Comparison of ENCODE assay signal across 15 cellular contexts in the genomic region with DNA sequence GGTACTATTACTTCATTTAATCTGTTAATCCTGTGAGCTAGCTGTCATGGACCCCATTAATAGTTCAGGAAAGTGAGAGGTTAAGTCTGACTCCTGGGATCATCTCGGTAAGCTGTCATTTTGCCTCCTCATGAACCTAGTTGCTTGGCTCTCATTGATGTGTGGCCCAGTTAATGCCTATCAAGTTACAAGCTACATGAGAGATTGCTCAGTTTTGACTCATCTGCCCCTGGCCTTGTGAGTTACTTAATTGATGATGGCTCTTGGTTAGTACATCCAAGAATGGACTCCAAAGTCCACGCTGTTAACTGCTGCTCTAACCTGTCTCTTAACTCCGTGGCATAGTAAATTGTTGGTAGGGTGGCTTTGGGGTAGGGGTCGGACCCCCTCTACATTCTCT. TPM values are rescaled to one million over a fixed set of nuclear protein-coding genes. Genes with fewer than 3 reads are reported as not detected.
DNase-seq lines count a peak whose midpoint lies in the region; ATAC-seq, FAIRE-seq and TF ChIP-seq lines count a peak whose summit lies in the region.
"Had no signal": no experiment of that assay in that cellular context is flagged by ENCODE, and none has a peak within 500 bp of the region (broad histone marks: within the 10 kb centered on the region; RNA-seq: fewer than 3 reads in every experiment).

No MANE protein-coding gene starts in this region.

- peak overlapping the region; percentile 24 for H3K27ac ChIP-seq in fibroblast of lung (ENCODE audit: insufficient read depth, low read length)
- no peak overlapping the region for H3K27ac ChIP-seq in small intestine (ENCODE audit: low read depth in 1 of 2, low read length in 1 of 2)
- no peak overlapping the region for H3K27ac ChIP-seq in endodermal cell (ENCODE audit: low read depth, low read length)
- H3K27ac ChIP-seq: C4-2B, PC-9, thoracic aorta had no signal

- H3K27me3 Mint-ChIP-seq in activated CD8-positive, alpha-beta T cell treated with anti-CD3 and anti-CD28 coated beads for 36 hours = no peaks in the 10 kb centered on the region
- H3K27me3 Mint-ChIP-seq in activated CD8-positive, alpha-beta T cell treated with anti-CD3 and anti-CD28 coated beads, Interleukin-2, amount 10 ng/mL, durations not matched to agents 7 days and 5 days (ENCODE audit: low read depth) = no peaks in the 10 kb centered on the region
- H3K27me3 Mint-ChIP-seq in endodermal cell (ENCODE audit: insufficient read depth) = no peaks in the 10 kb centered on the region
- H3K27me3 Mint-ChIP-seq: activated CD4-positive, alpha-beta memory T cell treated with anti-CD3 and anti-CD28 coated beads for 36 hours had no signal

- H3K79me2 ChIP-seq in fibroblast of lung (ENCODE audit: control insufficient read depth, insufficient read depth, low read length) = peaks cover 94% of the 10 kb centered on the region

- intact Hi-C loops in activated CD8-positive, alpha-beta T cell treated with anti-CD3 and anti-CD28 coated beads for 36 hours (cut with micrococcal nuclease) = no loop called here

- FAIRE-seq in small intestine (lab: Jason Lieb, UNC) = no peak
- FAIRE-seq: colon, kidney had no signal

- peaks cover 67% of the 10 kb centered on the region for H3K4me1 Mint-ChIP-seq in activated CD8-positive, alpha-beta T cell treated with anti-CD3 and anti-CD28 coated beads for 36 hours (ENCODE audit: low read depth)
- peaks cover 45% of the 10 kb centered on the region for H3K4me1 Mint-ChIP-seq in activated CD8-positive, alpha-beta T cell treated with anti-CD3 and anti-CD28 coated beads, Interleukin-2, amount 10 ng/mL, durations not matched to agents 7 days and 5 days (ENCODE audit: low read depth)
- peaks cover 45% of the 10 kb centered on the region for H3K4me1 Mint-ChIP-seq in endodermal cell

- ATAC-seq in activated CD8-positive, alpha-beta T cell treated with anti-CD3 and anti-CD28 coated beads for 36 hours = peak; percentile 31
- ATAC-seq in activated CD8-positive, alpha-beta T cell treated with anti-CD3 and anti-CD28 coated beads, Interleukin-2, amount 10 ng/mL, durations not matched to agents 7 days and 5 days = no peak
- no peak for ATAC-seq in GM19463 (IDR thresholded peaks at IDR 0.05; ENCODE audit: unreplicated experiment)

- H4K20me1 ChIP-seq in fibroblast of lung (ENCODE audit: control insufficient read depth, extremely low read depth, insufficient read depth, low read length) = peaks cover 5% of the 10 kb centered on the region

- TF ChIP-seq CTCF in activated CD8-positive, alpha-beta T cell treated with anti-CD3 and anti-CD28 coated beads for 36 hours (IDR thresholded peaks at IDR 0.05) = no peak
- TF ChIP-seq CTCF in fibroblast of lung (conservative IDR thresholded peaks at IDR 0.05 in 1 of 2, IDR thresholded peaks at IDR 0.05 in 1 of 2; ENCODE audit: low read depth in 1 of 2, low read length in 2 of 2) (no peak), endodermal cell (conservative IDR thresholded peaks at IDR 0.05) (no peak)

- POLR2A ChIA-PET in activated CD8-positive, alpha-beta T cell treated with anti-CD3 and anti-CD28 coated beads for 36 hours (lab: Charles Lee) = interaction anchor here (0.9 to 7.1 kb wide), 3 partner anchors 12 to 20 kb away, joined by 3 to 52 read pairs (median 3); no protein-coding TSS in a partner anchor
- POLR2A ChIA-PET in activated CD8-positive, alpha-beta T cell treated with anti-CD3 and anti-CD28 coated beads, Interleukin-2, amount 10 ng/mL, durations not matched to agents 7 days and 5 days (lab: Charles Lee) = no interaction called here

- H3K9me3 Mint-ChIP-seq in activated CD8-positive, alpha-beta T cell treated with anti-CD3 and anti-CD28 coated beads for 36 hours = no peaks in the 10 kb centered on the region
- no peaks in the 10 kb centered on the region for H3K9me3 Mint-ChIP-seq in activated CD8-positive, alpha-beta T cell treated with anti-CD3 and anti-CD28 coated beads, Interleukin-2, amount 10 ng/mL, durations not matched to agents 7 days and 5 days (ENCODE audit: insufficient read depth)
- no peaks in the 10 kb centered on the region for H3K9me3 Mint-ChIP-seq in endodermal cell
- H3K9me3 Mint-ChIP-seq: activated CD4-positive, alpha-beta memory T cell treated with anti-CD3 and anti-CD28 coated beads for 36 hours had no signal

- WGBS in small intestine, 3 donors = 54 to 82% (median 68%) methylated on average over 4 of the region's 4 CpGs
- 97 to 100% methylated on average over 1 to 3 of the region's 4 CpGs for WGBS in endodermal cell (ENCODE audit: insufficient coverage in 1 of 2, insufficient read length in 1 of 2), 2 experiments

- H3K27me3 ChIP-seq in fibroblast of lung (ENCODE audit: control insufficient read depth, insufficient read depth, low read length) = no peaks in the 10 kb centered on the region
- no peaks in the 10 kb centered on the region for H3K27me3 ChIP-seq in small intestine (ENCODE audit: control insufficient read depth in 2 of 2, insufficient read depth in 2 of 2, low read length in 2 of 2)
- H3K27me3 ChIP-seq in endodermal cell (ENCODE audit: control insufficient read depth, insufficient read depth, low read length, poor library complexity, severe bottlenecking) = no peaks in the 10 kb centered on the region

- peak overlapping the region; percentile 11 for H3K4me2 ChIP-seq in fibroblast of lung (ENCODE audit: extremely low read depth, insufficient read depth, low read length)
- H3K4me2 ChIP-seq: PC-9 had no signal

- DNase-seq in activated CD8-positive, alpha-beta T cell treated with anti-CD3 and anti-CD28 coated beads for 36 hours = no peak
- no peak for DNase-seq in activated CD8-positive, alpha-beta T cell treated with anti-CD3 and anti-CD28 coated beads, Interleukin-2, amount 10 ng/mL, durations not matched to agents 7 days and 5 days
- DNase-seq in RPMI7951 (ENCODE audit: low read depth) = peak; percentile 85
- DNase-seq in fibroblast of lung (ENCODE audit: low read depth in 2 of 2) = peak; percentile 80 to 91
- peak; percentile 82 for DNase-seq in small intestine
- DNase-seq in endodermal cell = no peak
- no peak for DNase-seq in iPS-NIHi7 (ENCODE audit: extremely low spot score)
- DNase-seq: activated CD4-positive, alpha-beta memory T cell treated with anti-CD3 and anti-CD28 coated beads for 36 hours; Kasumi-1; kidney had no signal

- H3K9me3 ChIP-seq in fibroblast of lung (ENCODE audit: control insufficient read depth, insufficient read depth, low read depth, low read length) (no peaks in the 10 kb centered on the region), small intestine (ENCODE audit: control insufficient read depth, low read depth) (no peaks in the 10 kb centered on the region), endodermal cell (ENCODE audit: control insufficient read depth, low read length) (no peaks in the 10 kb centered on the region)
- H3K9me3 ChIP-seq: thoracic aorta had no signal

- no peak overlapping the region for H3K4me3 Mint-ChIP-seq in activated CD8-positive, alpha-beta T cell treated with anti-CD3 and anti-CD28 coated beads for 36 hours
- no peak overlapping the region for H3K4me3 Mint-ChIP-seq in activated CD8-positive, alpha-beta T cell treated with anti-CD3 and anti-CD28 coated beads, Interleukin-2, amount 10 ng/mL, durations not matched to agents 7 days and 5 days
- no peak overlapping the region for H3K4me3 Mint-ChIP-seq in endodermal cell
- H3K4me3 Mint-ChIP-seq: activated CD4-positive, alpha-beta memory T cell treated with anti-CD3 and anti-CD28 coated beads for 36 hours had no signal

- H3K9ac ChIP-seq in fibroblast of lung (ENCODE audit: insufficient read depth, low read length) (no peak overlapping the region), endodermal cell (ENCODE audit: extremely low read depth, low read length, poor library complexity, severe bottlenecking) (no peak overlapping the region)

- H3K4me3 ChIP-seq in fibroblast of lung (replicated peaks in 1 of 4; ENCODE audit: control extremely low read depth in 1 of 4, insufficient read depth in 1 of 4, low read depth in 3 of 4, low read length in 4 of 4) (no peak overlapping the region), small intestine (ENCODE audit: low read depth in 1 of 2, low read length in 2 of 2) (no peak overlapping the region), endodermal cell (ENCODE audit: low read length) (no peak overlapping the region)
- H3K4me3 ChIP-seq: PC-9, thoracic aorta had no signal

- no peak overlapping the region for H2AFZ ChIP-seq in fibroblast of lung (ENCODE audit: low read length)
- H2AFZ ChIP-seq: PC-9 had no signal

- peak overlapping the region; percentile 7 for H3K27ac Mint-ChIP-seq in activated CD8-positive, alpha-beta T cell treated with anti-CD3 and anti-CD28 coated beads for 36 hours
- H3K27ac Mint-ChIP-seq in activated CD8-positive, alpha-beta T cell treated with anti-CD3 and anti-CD28 coated beads, Interleukin-2, amount 10 ng/mL, durations not matched to agents 7 days and 5 days = no peak overlapping the region
- H3K27ac Mint-ChIP-seq in endodermal cell = no peak overlapping the region

- H3K4me1 ChIP-seq in fibroblast of lung (ENCODE audit: control insufficient read depth, extremely low read depth, insufficient read depth, low read length) (peaks cover 7% of the 10 kb centered on the region), small intestine (ENCODE audit: control insufficient read depth in 2 of 2, insufficient read depth in 1 of 2, low read depth in 1 of 2, low read length in 1 of 2) (peaks cover 8 to 31% of the 10 kb centered on the region in 2 donors), endodermal cell (ENCODE audit: control insufficient read depth, insufficient read depth, low read length) (peaks cover 17% of the 10 kb centered on the region)

- CTCF ChIA-PET in activated CD8-positive, alpha-beta T cell treated with anti-CD3 and anti-CD28 coated beads for 36 hours (lab: Charles Lee) = interaction anchor here (1.9 kb wide), 1 partner anchor 11 kb away, joined by 7 read pairs; no protein-coding TSS in a partner anchor
- CTCF ChIA-PET in activated CD8-positive, alpha-beta T cell treated with anti-CD3 and anti-CD28 coated beads, Interleukin-2, amount 10 ng/mL, durations not matched to agents 7 days and 5 days (lab: Charles Lee) = interaction anchor here (0.8 kb wide), 1 partner anchor 11 kb away, joined by 4 read pairs; no protein-coding TSS in a partner anchor

- H3K36me3 ChIP-seq in fibroblast of lung (ENCODE audit: control insufficient read depth, insufficient read depth, low read length) = no peaks in the 10 kb centered on the region
- H3K36me3 ChIP-seq in small intestine (ENCODE audit: control insufficient read depth in 2 of 2, insufficient read depth in 2 of 2, low read length in 2 of 2) = no peaks in the 10 kb centered on the region
- H3K36me3 ChIP-seq in endodermal cell (ENCODE audit: control insufficient read depth, insufficient read depth, low read length) = no peaks in the 10 kb centered on the region
- H3K36me3 ChIP-seq: thoracic aorta had no signal

- peaks cover 7% of the 10 kb centered on the region for H3K36me3 Mint-ChIP-seq in activated CD8-positive, alpha-beta T cell treated with anti-CD3 and anti-CD28 coated beads for 36 hours (ENCODE audit: low read depth)
- peaks cover 13% of the 10 kb centered on the region for H3K36me3 Mint-ChIP-seq in activated CD8-positive, alpha-beta T cell treated with anti-CD3 and anti-CD28 coated beads, Interleukin-2, amount 10 ng/mL, durations not matched to agents 7 days and 5 days (ENCODE audit: low read depth)
- H3K36me3 Mint-ChIP-seq in endodermal cell (ENCODE audit: low read depth) = peaks cover 5% of the 10 kb centered on the region
- H3K36me3 Mint-ChIP-seq: activated CD4-positive, alpha-beta memory T cell treated with anti-CD3 and anti-CD28 coated beads for 36 hours had no signal

RNA-seq across cellular contexts. Expression of gene LARP1, which starts 23.9 kb away (rescaled TPM):
- 100 to 1,000 TPM; 214 to 218 TPM for total RNA-seq in activated CD8-positive, alpha-beta T cell treated with anti-CD3 and anti-CD28 coated beads for 36 hours
- 100 to 1,000 TPM; 201 to 208 TPM for total RNA-seq in activated CD8-positive, alpha-beta T cell treated with anti-CD3 and anti-CD28 coated beads, Interleukin-2, amount 10 ng/mL, durations not matched to agents 7 days and 5 days
- 32.4 and 33.5 TPM in 2 replicates for total RNA-seq in RPMI7951 (2014; rRNA removed; shearing (Covaris generic))
- total RNA-seq in fibroblast of lung (32.4 and 51.0 TPM in 2 replicates), endodermal cell (100 to 1,000 TPM; 193 to 273 TPM)
- polyA plus RNA-seq in fibroblast of lung (81.3 and 115 TPM in 2 replicates), small intestine (10 to 100 TPM; 16.8 to 63.2 (median 22.8) TPM)
- polyA plus RNA-seq in fibroblast of lung (2012) = 76.2 and 79.9 TPM in 2 replicates
- polyA minus RNA-seq in fibroblast of lung (ENCODE audit: low replicate concordance) = 154 and 232 TPM in 2 replicates
- 115 TPM for polyA plus RNA-seq in endodermal cell (2013, experiment 1 of 2)
- 107 TPM for polyA plus RNA-seq in endodermal cell (2013, experiment 2 of 2)

Comparison
In these comparisons a context has a peak if more than half of its experiments do, and no peak if none do; other contexts are left out.
1. DNase-seq: peak in RPMI7951 (single experiment), fibroblast of lung (2 of 2) and small intestine (single experiment); none in activated CD8-positive, alpha-beta T cell treated with anti-CD3 and anti-CD28 coated beads for 36 hours (single experiment), activated CD8-positive, alpha-beta T cell treated with anti-CD3 and anti-CD28 coated beads, Interleukin-2, amount 10 ng/mL, durations not matched to agents 7 days and 5 days (single experiment), endodermal cell (single experiment) and iPS-NIHi7 (single experiment).